Comparison of ENCODE assay signal across 1 cellular context in the genomic region with DNA sequence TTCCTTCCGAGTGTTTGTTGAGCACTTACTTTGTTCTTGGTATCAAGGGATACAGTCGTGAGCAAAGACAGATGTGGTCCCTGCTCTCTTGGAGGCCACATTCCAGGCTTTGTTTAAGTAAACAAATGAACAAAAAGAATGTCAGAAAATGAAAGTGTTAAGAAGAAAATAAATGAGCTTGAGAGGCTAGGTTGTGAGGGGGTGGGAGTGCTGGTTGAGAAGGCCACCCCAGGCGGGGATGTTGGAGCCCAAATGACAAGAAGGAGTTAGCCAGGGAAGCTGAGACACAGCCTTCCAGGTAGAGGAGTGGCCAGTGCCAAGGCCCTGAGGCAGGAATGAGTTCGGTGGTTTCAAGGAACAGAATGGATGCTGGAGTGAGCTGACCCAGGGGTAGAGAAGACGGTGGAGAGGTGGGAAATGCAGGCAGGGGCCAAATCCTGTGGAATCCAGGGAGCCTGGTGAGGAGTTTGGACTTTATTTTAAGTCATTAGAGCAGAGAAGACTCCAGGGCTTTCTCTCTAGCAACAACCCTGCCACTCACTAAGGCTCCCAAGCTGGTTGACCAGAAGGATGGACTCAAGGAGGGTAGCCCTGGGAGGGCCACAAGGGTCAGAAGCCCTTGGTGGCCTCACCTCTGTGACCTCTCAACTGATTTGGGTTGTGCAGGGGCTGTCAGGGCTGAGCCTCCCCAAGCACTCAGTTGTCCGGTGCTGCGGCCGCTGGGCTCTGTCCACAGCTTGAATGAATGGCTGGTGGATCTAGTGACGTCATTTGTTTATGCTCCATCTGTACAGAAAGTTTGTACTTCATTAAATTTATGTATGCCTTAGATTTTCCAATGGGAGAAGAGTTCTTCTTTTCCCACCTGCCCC.
TF ChIP-seq lines count a peak whose summit lies in the region.

No MANE protein-coding gene starts in this region.

TF ChIP-seq in GM23338, 12 proteins besides CTCF, POLR2A, EP300 and RAD21 (continued from another document):
- TF ChIP-seq, protein P1, sequence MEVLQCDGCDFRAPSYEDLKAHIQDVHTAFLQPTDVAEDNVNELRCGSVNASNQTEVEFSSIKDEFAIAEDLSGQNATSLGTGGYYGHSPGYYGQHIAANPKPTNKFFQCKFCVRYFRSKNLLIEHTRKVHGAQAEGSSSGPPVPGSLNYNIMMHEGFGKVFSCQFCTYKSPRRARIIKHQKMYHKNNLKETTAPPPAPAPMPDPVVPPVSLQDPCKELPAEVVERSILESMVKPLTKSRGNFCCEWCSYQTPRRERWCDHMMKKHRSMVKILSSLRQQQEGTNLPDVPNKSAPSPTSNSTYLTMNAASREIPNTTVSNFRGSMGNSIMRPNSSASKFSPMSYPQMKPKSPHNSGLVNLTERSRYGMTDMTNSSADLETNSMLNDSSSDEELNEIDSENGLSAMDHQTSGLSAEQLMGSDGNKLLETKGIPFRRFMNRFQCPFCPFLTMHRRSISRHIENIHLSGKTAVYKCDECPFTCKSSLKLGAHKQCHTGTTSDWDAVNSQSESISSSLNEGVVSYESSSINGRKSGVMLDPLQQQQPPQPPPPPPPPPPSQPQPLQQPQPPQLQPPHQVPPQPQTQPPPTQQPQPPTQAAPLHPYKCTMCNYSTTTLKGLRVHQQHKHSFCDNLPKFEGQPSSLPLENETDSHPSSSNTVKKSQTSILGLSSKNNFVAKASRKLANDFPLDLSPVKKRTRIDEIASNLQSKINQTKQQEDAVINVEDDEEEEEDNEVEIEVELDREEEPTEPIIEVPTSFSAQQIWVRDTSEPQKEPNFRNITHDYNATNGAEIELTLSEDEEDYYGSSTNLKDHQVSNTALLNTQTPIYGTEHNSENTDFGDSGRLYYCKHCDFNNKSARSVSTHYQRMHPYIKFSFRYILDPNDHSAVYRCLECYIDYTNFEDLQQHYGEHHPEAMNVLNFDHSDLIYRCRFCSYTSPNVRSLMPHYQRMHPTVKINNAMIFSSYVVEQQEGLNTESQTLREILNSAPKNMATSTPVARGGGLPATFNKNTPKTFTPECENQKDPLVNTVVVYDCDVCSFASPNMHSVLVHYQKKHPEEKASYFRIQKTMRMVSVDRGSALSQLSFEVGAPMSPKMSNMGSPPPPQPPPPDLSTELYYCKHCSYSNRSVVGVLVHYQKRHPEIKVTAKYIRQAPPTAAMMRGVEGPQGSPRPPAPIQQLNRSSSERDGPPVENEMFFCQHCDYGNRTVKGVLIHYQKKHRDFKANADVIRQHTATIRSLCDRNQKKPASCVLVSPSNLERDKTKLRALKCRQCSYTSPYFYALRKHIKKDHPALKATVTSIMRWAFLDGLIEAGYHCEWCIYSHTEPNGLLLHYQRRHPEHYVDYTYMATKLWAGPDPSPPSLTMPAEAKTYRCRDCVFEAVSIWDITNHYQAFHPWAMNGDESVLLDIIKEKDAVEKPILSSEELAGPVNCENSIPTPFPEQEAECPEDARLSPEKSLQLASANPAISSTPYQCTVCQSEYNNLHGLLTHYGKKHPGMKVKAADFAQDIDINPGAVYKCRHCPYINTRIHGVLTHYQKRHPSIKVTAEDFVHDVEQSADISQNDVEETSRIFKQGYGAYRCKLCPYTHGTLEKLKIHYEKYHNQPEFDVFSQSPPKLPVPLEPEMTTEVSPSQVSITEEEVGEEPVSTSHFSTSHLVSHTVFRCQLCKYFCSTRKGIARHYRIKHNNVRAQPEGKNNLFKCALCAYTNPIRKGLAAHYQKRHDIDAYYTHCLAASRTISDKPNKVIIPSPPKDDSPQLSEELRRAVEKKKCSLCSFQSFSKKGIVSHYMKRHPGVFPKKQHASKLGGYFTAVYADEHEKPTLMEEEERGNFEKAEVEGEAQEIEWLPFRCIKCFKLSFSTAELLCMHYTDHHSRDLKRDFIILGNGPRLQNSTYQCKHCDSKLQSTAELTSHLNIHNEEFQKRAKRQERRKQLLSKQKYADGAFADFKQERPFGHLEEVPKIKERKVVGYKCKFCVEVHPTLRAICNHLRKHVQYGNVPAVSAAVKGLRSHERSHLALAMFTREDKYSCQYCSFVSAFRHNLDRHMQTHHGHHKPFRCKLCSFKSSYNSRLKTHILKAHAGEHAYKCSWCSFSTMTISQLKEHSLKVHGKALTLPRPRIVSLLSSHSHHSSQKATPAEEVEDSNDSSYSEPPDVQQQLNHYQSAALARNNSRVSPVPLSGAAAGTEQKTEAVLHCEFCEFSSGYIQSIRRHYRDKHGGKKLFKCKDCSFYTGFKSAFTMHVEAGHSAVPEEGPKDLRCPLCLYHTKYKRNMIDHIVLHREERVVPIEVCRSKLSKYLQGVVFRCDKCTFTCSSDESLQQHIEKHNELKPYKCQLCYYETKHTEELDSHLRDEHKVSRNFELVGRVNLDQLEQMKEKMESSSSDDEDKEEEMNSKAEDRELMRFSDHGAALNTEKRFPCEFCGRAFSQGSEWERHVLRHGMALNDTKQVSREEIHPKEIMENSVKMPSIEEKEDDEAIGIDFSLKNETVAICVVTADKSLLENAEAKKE (CRISPR knock-in tag; IDR thresholded peaks at IDR 0.05) = no peak
- no peak for TF ChIP-seq STAT1 (IDR thresholded peaks at IDR 0.05; ENCODE audit: unreplicated experiment)
- no peak for TF ChIP-seq EZH2 (IDR thresholded peaks at IDR 0.05; ENCODE audit: low read depth, unreplicated experiment)
